18 cellular contexts compared by ENCODE assay signal in genomic region chr4:184292877-184293276, GRCh38.
DNase-seq lines count a peak whose midpoint lies in the region; ATAC-seq, FAIRE-seq and TF ChIP-seq lines count a peak whose summit lies in the region.
"Had no signal": no experiment of that assay in that cellular context is flagged by ENCODE, and none has a peak within 500 bp of the region (broad histone marks: within the 10 kb centered on the region; RNA-seq: fewer than 3 reads in every experiment).

No MANE protein-coding gene starts in this region.

- no peak for TF ChIP-seq EP300 in stomach (IDR thresholded peaks at IDR 0.05)

- FAIRE-seq in GM19239 (lab: Jason Lieb, UNC) = peak; percentile 63
- FAIRE-seq: D721Med had no signal

- peaks cover 18 to 27% (median 24%) of the 10 kb centered on the region in 4 donors for H3K4me1 ChIP-seq in stomach
- peaks cover 14% of the 10 kb centered on the region for H3K4me1 ChIP-seq in CD4-positive, alpha-beta memory T cell (ENCODE audit: insufficient read depth, low read length)

- H3K27ac Mint-ChIP-seq in WTC11 = no peak overlapping the region
- no peak overlapping the region for H3K27ac Mint-ChIP-seq in CD4-positive, alpha-beta memory T cell
- H3K27ac Mint-ChIP-seq: CD4-positive, CD25-positive, alpha-beta regulatory T cell had no signal

- H3K4me1 Mint-ChIP-seq in WTC11 = peaks cover 15% of the 10 kb centered on the region
- H3K4me1 Mint-ChIP-seq in CD4-positive, alpha-beta memory T cell = peaks cover 11 to 18% (median 17%) of the 10 kb centered on the region in 4 donors

- peak overlapping the region in 4 of 5 donors; percentile 24 to 79 (median 53) for H3K27ac ChIP-seq in stomach
- H3K27ac ChIP-seq in CD4-positive, alpha-beta memory T cell (ENCODE audit: low read depth, low read length) = no peak overlapping the region
- H3K27ac ChIP-seq: RWPE1 had no signal

- H3K9me3 ChIP-seq in stomach = peaks cover 0 to 3% (median 0%) of the 10 kb centered on the region in 4 donors
- H3K9me3 ChIP-seq in CD4-positive, alpha-beta memory T cell (ENCODE audit: control insufficient read depth in 1 of 2, low read length in 2 of 2) = no peaks in the 10 kb centered on the region
- H3K9me3 ChIP-seq: MG63 had no signal

- no peak for ATAC-seq in WTC11
- ATAC-seq in left colon = peak; percentile 47
- ATAC-seq: PC-3 had no signal

- no peaks in the 10 kb centered on the region for H3K27me3 ChIP-seq in stomach
- H3K27me3 ChIP-seq in CD4-positive, alpha-beta memory T cell (ENCODE audit: insufficient read depth, low read length) = no peaks in the 10 kb centered on the region
- H3K27me3 ChIP-seq: MG63 had no signal

- TF ChIP-seq CTCF in WTC11 (IDR thresholded peaks at IDR 0.05) (no peak), stomach (IDR thresholded peaks at IDR 0.05) (no peak)

- DNase-seq in GM19239 (ENCODE audit: insufficient read length, low spot score) (no peak), WTC11 (ENCODE audit: low spot score) (no peak), left colon (peak in 1 of 2 donors; percentile 22), stomach (no peak), NCI-H1048 (lab: John Stamatoyannopoulos, UW) (no peak), pons (ENCODE audit: low spot score) (no peak)
- no peak for DNase-seq in CD4-positive, alpha-beta memory T cell
- DNase-seq: ACHN; CD4-positive, CD25-positive, alpha-beta regulatory T cell; H7; MG63; NCI-H1105 treated with DMSO at 0.1 percent for 48 hours; NCI-H187; NCI-H2171 treated with DMSO at 0.1 percent for 48 hours; NCI-H748 treated with DMSO at 0.1 percent for 48 hours; PC-3 had no signal

- H3K4me3 Mint-ChIP-seq in WTC11 = no peak overlapping the region
- H3K4me3 Mint-ChIP-seq in CD4-positive, alpha-beta memory T cell = no peak overlapping the region
- H3K4me3 Mint-ChIP-seq: CD4-positive, CD25-positive, alpha-beta regulatory T cell had no signal

- intact Hi-C loops in left colon (cut with DNase I, micrococcal nuclease) = no loop called here
- intact Hi-C loops in stomach (cut with DNase I; ENCODE audit: low total_unique reads) = no loop called here
- intact Hi-C loops in CD4-positive, alpha-beta memory T cell (cut with micrococcal nuclease) = no loop called here

- peaks cover 3% of the 10 kb centered on the region for H3K36me3 Mint-ChIP-seq in WTC11
- no peaks in the 10 kb centered on the region for H3K36me3 Mint-ChIP-seq in CD4-positive, alpha-beta memory T cell
- H3K36me3 Mint-ChIP-seq: CD4-positive, CD25-positive, alpha-beta regulatory T cell had no signal

- 44 to 64% (median 56%) methylated on average over 3 of the region's 3 CpGs for WGBS in stomach, 5 donors

- no peaks in the 10 kb centered on the region for H3K27me3 Mint-ChIP-seq in WTC11 (ENCODE audit: low read depth)
- H3K27me3 Mint-ChIP-seq in CD4-positive, alpha-beta memory T cell = no peaks in the 10 kb centered on the region
- H3K27me3 Mint-ChIP-seq: CD4-positive, CD25-positive, alpha-beta regulatory T cell had no signal

- no peaks in the 10 kb centered on the region for H3K36me3 ChIP-seq in stomach
- no peaks in the 10 kb centered on the region for H3K36me3 ChIP-seq in CD4-positive, alpha-beta memory T cell (ENCODE audit: insufficient read depth, low read length)
- H3K36me3 ChIP-seq: MG63 had no signal

- CTCF ChIA-PET in WTC11 (lab: Charles Lee) = no interaction called here
- CTCF ChIA-PET in CD4-positive, alpha-beta memory T cell (lab: Charles Lee; ENCODE audit: partially characterized antibody) = interaction anchor here (1.2 to 1.5 kb wide), 2 partner anchors 10 to 14 kb away, joined by 4 read pairs; no protein-coding TSS in a partner anchor

- POLR2A ChIA-PET in WTC11 (lab: Charles Lee) = interaction anchor here (0.7 kb wide), 1 partner anchor 59 kb away, joined by 3 read pairs; no protein-coding TSS in a partner anchor
- POLR2A ChIA-PET in CD4-positive, alpha-beta memory T cell (lab: Charles Lee; ENCODE audit: partially characterized antibody) = no interaction called here

- peaks cover 19% of the 10 kb centered on the region for H3K9me3 Mint-ChIP-seq in WTC11
- H3K9me3 Mint-ChIP-seq in CD4-positive, alpha-beta memory T cell = no peaks in the 10 kb centered on the region
- H3K9me3 Mint-ChIP-seq: CD4-positive, CD25-positive, alpha-beta regulatory T cell had no signal

- TF ChIP-seq POLR2A in stomach (IDR thresholded peaks at IDR 0.05) = no peak

- no peak overlapping the region for H3K4me3 ChIP-seq in stomach
- H3K4me3 ChIP-seq in CD4-positive, alpha-beta memory T cell (ENCODE audit: low read length in 2 of 2) = no peak overlapping the region
- H3K4me3 ChIP-seq: MG63 had no signal

TF ChIP-seq in WTC11, 78 proteins besides CTCF, POLR2A, EP300 and RAD21:
- TF ChIP-seq ZBTB43 (CRISPR knock-in tag; IDR thresholded peaks at IDR 0.05) (0 out of 2 replicates have a peak, but pooled peaks have one; percentile 42), NFATC4 (CRISPR knock-in tag; IDR thresholded peaks at IDR 0.05) (no peak)
